In genomic region chr22:37827056-37827455, GRCh38 we compare ENCODE assay signal across 18 cellular contexts. TPM values are rescaled to one million over a fixed set of nuclear protein-coding genes. Genes with fewer than 3 reads are reported as not detected.
DNase-seq lines count a peak whose midpoint lies in the region; ATAC-seq and TF ChIP-seq lines count a peak whose summit lies in the region.
"Had no signal": no experiment of that assay in that cellular context is flagged by ENCODE, and none has a peak within 500 bp of the region (broad histone marks: within the 10 kb centered on the region; RNA-seq: fewer than 3 reads in every experiment).

No MANE protein-coding gene starts in this region.

- peaks cover 26% of the 10 kb centered on the region for H3F3A ChIP-seq in PC-9 (ENCODE audit: insufficient read depth, low read depth)

- H3K9me3 ChIP-seq in skeletal muscle tissue (ENCODE audit: control insufficient read depth in 3 of 3, low read length in 3 of 3) (no peaks in the 10 kb centered on the region), OCI-LY7 (ENCODE audit: low read length) (no peaks in the 10 kb centered on the region), PC-9 (ENCODE audit: insufficient read depth, low read depth) (no peaks in the 10 kb centered on the region)
- H3K9me3 ChIP-seq: esophagus squamous epithelium, upper lobe of right lung had no signal

- intact Hi-C loops in left ventricle myocardium superior (cut with micrococcal nuclease) (no loop called here), OCI-LY7 (cut with micrococcal nuclease; ENCODE audit: unreplicated experiment) (no loop called here), PC-9 (cut with micrococcal nuclease; ENCODE audit: unreplicated experiment) (no loop called here)

- CTCF ChIA-PET in OCI-LY7 (lab: Charles Lee; ENCODE audit: unreplicated experiment), result no interaction called here
- CTCF ChIA-PET in PC-9 (lab: Charles Lee), result no interaction called here

- H4K20me1 ChIP-seq in OCI-LY7 (ENCODE audit: insufficient read depth, low read length) (no peaks in the 10 kb centered on the region), PC-9 (ENCODE audit: insufficient read depth) (no peaks in the 10 kb centered on the region)

- no TSS peak for BruUV-seq in OCI-LY7 (replicated peaks; lab: Mats Ljungman, UMichigan)
- BruUV-seq in PC-9 (replicated peaks; lab: Mats Ljungman, UMichigan), result no TSS peak

- H3K4me3 ChIP-seq in skeletal muscle tissue (ENCODE audit: low read length in 3 of 3) (no peak overlapping the region), OCI-LY7 (ENCODE audit: low read depth, low read length, poor library complexity, severe bottlenecking) (no peak overlapping the region), PC-9 (no peak overlapping the region)
- H3K4me3 ChIP-seq: esophagus squamous epithelium, GM12878, upper lobe of right lung had no signal

- no peak for TF ChIP-seq CTCF in OCI-LY7 (conservative IDR thresholded peaks at IDR 0.05; ENCODE audit: low read length)
- TF ChIP-seq CTCF in PC-9 (conservative IDR thresholded peaks at IDR 0.05), result no peak

- H3K4me2 ChIP-seq in OCI-LY7 (ENCODE audit: low read length), result no peak overlapping the region
- H3K4me2 ChIP-seq in PC-9, result no peak overlapping the region

- ATAC-seq in left ventricle myocardium superior (peak; percentile 84), HG02798 (IDR thresholded peaks at IDR 0.05; ENCODE audit: poor library complexity, unreplicated experiment) (no peak), GM18870 (IDR thresholded peaks at IDR 0.05; ENCODE audit: unreplicated experiment) (no peak)
- ATAC-seq: activated naive CD4-positive, alpha-beta T cell treated with anti-CD3 and anti-CD28 coated beads, Interleukin-2, amount 50 U/mL, for 72 hours; GM12878; upper lobe of right lung; WTC11 had no signal

- H3K27me3 ChIP-seq in skeletal muscle tissue (ENCODE audit: control insufficient read depth in 3 of 3, insufficient read depth in 3 of 3, low read length in 3 of 3) (peaks cover 11 to 15% (median 13%) of the 10 kb centered on the region in 3 donors), PC-9 (ENCODE audit: insufficient read depth, low read depth) (no peaks in the 10 kb centered on the region)

- H3K27ac ChIP-seq in skeletal muscle tissue (ENCODE audit: low read depth, low read length) (peak overlapping the region; percentile 36), OCI-LY7 (ENCODE audit: low read depth, low read length, poor library complexity, severe bottlenecking) (no peak overlapping the region), PC-9 (no peak overlapping the region)
- H3K27ac ChIP-seq: esophagus squamous epithelium, parathyroid adenoma, upper lobe of right lung had no signal

- H2AFZ ChIP-seq in OCI-LY7 (ENCODE audit: low read length) (no peak overlapping the region), PC-9 (no peak overlapping the region)
- H2AFZ ChIP-seq: parathyroid adenoma had no signal

- H3K9me2 ChIP-seq in OCI-LY7 (ENCODE audit: insufficient read depth, low read length) (no peaks in the 10 kb centered on the region), PC-9 (ENCODE audit: insufficient read depth) (no peaks in the 10 kb centered on the region)

- DNase-seq in NCI-H1092 treated with DMSO at 0.1 percent for 48 hours (lab: John Stamatoyannopoulos, UW) (peak; percentile 71), astrocyte of the hippocampus (ENCODE audit: low read depth, low spot score) (peak; percentile 63), left ventricle myocardium superior (peak; percentile 83), OCI-LY7 (ENCODE audit: low spot score) (no peak), PC-9 (no peak)
- DNase-seq: cortex of kidney, esophagus squamous epithelium, OCI-M1, upper lobe of right lung had no signal

- H3K9ac ChIP-seq in skeletal muscle tissue (ENCODE audit: low read depth in 1 of 3, low read length in 3 of 3), result peak overlapping the region; percentile 3 to 74 (median 57)
- H3K9ac ChIP-seq: parathyroid adenoma had no signal

- H3K36me3 ChIP-seq in skeletal muscle tissue (ENCODE audit: control insufficient read depth in 3 of 3, insufficient read depth in 3 of 3, low read length in 3 of 3) (peaks cover 26 to 28% (median 28%) of the 10 kb centered on the region in 3 donors), OCI-LY7 (ENCODE audit: insufficient read depth, low read length) (peaks cover 32% of the 10 kb centered on the region), PC-9 (ENCODE audit: low read depth) (peaks cover 14% of the 10 kb centered on the region; the same call in 1 of the 2 replicates)

- H3K4me1 ChIP-seq in skeletal muscle tissue (ENCODE audit: control insufficient read depth in 3 of 3, insufficient read depth in 3 of 3, low read length in 3 of 3), result peaks cover 8 to 14% (median 8%) of the 10 kb centered on the region in 3 donors
- H3K4me1 ChIP-seq in OCI-LY7 (ENCODE audit: insufficient read depth, low read length, poor library complexity, severe bottlenecking), result no peaks in the 10 kb centered on the region
- no peaks in the 10 kb centered on the region for H3K4me1 ChIP-seq in PC-9 (replicated peaks; ENCODE audit: insufficient read depth)
- H3K4me1 ChIP-seq: parathyroid adenoma, upper lobe of right lung had no signal

- POLR2A ChIA-PET in OCI-LY7 (lab: Charles Lee) (no interaction called here), PC-9 (lab: Charles Lee; ENCODE audit: unreplicated experiment) (no interaction called here)

- H3K79me2 ChIP-seq in OCI-LY7 (ENCODE audit: insufficient read depth, low read depth, low read length), result no peaks in the 10 kb centered on the region
- no peaks in the 10 kb centered on the region for H3K79me2 ChIP-seq in PC-9 (ENCODE audit: low read depth)
- H3K79me2 ChIP-seq: parathyroid adenoma had no signal

RNA-seq across cellular contexts. Expression of gene GALR3, which starts 3.9 kb away (rescaled TPM):
- total RNA-seq in left ventricle myocardium superior, result not detected
- not detected for total RNA-seq in skeletal muscle tissue
- total RNA-seq in OCI-LY7 (2014; rRNA removed; shearing (Covaris generic)), result not detected in 2 replicates
- not detected in 2 replicates for total RNA-seq in OCI-LY7 (2022)
- total RNA-seq in PC-9 (2021), result 0.31 and 0.45 TPM in 2 replicates
- total RNA-seq: activated naive CD4-positive, alpha-beta T cell treated with anti-CD3 and anti-CD28 coated beads, Interleukin-2, amount 50 U/mL, for 72 hours; esophagus squamous epithelium; GM12878; HT1080; mesenteric fat pad; upper lobe of right lung had no signal

RNA-seq across cellular contexts. Expression of gene ANKRD54, which starts 17.1 kb away (rescaled TPM):
- total RNA-seq in left ventricle myocardium superior (17.8 TPM), skeletal muscle tissue (3.7 TPM), OCI-LY7 (2022) (31.7 and 31.8 TPM in 2 replicates), PC-9 (2021) (32.3 and 33.6 TPM in 2 replicates)
- total RNA-seq in OCI-LY7 (2014; rRNA removed; shearing (Covaris generic)), result 21.0 and 25.4 TPM in 2 replicates

RNA-seq across cellular contexts. Expression of gene GCAT, which starts 19.3 kb away (rescaled TPM):
- 42.0 TPM for total RNA-seq in left ventricle myocardium superior
- 9.9 TPM for total RNA-seq in skeletal muscle tissue
- 14.6 and 20.6 TPM in 2 replicates for total RNA-seq in OCI-LY7 (2014; rRNA removed; shearing (Covaris generic))
- total RNA-seq in OCI-LY7 (2022), result 17.3 and 21.6 TPM in 2 replicates
- total RNA-seq in PC-9 (2021), result 32.3 and 37.7 TPM in 2 replicates

RNA-seq across cellular contexts. Expression of gene EIF3L, which starts 22.2 kb away (rescaled TPM):
- 403 TPM for total RNA-seq in left ventricle myocardium superior
- 706 TPM for total RNA-seq in skeletal muscle tissue
- total RNA-seq in OCI-LY7 (2014; rRNA removed; shearing (Covaris generic)), result 443 and 503 TPM in 2 replicates
- 596 and 649 TPM in 2 replicates for total RNA-seq in OCI-LY7 (2022)
- total RNA-seq in PC-9 (2021), result 566 and 582 TPM in 2 replicates

Comparison
In these comparisons a context has a peak if more than half of its experiments do, and no peak if none do; other contexts are left out.
1. DNase-seq: peak in NCI-H1092 treated with DMSO at 0.1 percent for 48 hours (single experiment), astrocyte of the hippocampus (single experiment) and left ventricle myocardium superior (single experiment); none in OCI-LY7 (single experiment) and PC-9 (0 of 2).